9 cellular contexts compared by ENCODE assay signal in the genomic region with DNA sequence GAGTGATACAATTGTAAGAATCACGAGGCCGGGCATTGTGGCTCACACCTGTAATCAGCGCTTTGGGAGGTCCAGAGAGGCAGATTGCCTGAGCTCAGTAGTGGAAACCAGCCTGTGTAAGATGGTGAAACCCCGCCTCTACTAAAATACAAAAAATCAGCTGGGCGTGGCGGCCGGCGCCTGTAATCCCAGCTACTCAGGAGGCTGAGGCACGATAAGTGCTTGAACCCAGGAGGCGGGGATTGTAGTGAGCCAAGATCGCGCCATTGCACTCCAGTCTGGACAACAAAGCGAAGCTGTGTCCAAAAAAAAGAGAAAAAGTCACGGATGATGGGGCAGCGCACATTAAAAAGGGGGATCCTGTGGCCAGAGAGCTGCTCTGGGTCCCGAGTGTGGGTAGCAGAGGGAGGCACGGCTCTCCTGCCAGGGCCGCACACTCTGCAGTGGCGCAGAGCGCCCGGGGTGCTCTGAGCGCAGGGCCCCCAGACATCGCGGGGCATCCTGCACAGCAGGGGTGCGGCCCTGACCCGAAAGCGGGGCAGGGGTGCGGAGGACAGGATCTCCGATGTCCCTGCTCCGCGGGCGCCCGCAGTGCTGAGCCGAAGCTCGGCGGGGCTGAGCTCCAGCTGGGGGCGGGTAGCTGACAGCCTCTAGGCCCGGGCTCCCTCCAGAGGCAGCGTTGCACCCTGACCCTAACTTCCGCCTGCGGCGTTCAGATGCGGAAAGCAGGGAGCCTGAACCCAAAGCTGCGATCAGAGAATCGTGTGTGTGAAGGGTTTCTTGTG. TPM values are rescaled to one million over a fixed set of nuclear protein-coding genes. Genes with fewer than 3 reads are reported as not detected.
DNase-seq lines count a peak whose midpoint lies in the region; ATAC-seq, FAIRE-seq and TF ChIP-seq lines count a peak whose summit lies in the region.
"Had no signal": no experiment of that assay in that cellular context is flagged by ENCODE, and none has a peak within 500 bp of the region (broad histone marks: within the 10 kb centered on the region; RNA-seq: fewer than 3 reads in every experiment).

No MANE protein-coding gene starts in this region.

- H3K4me1 ChIP-seq in Panc1 (ENCODE audit: control insufficient read depth, insufficient read depth, low read length) (no peaks in the 10 kb centered on the region), heart left ventricle (peaks cover 0 to 13% (median 0%) of the 10 kb centered on the region in 12 donors), pancreas (no peaks in the 10 kb centered on the region)

- TF ChIP-seq POLR2A in heart left ventricle (IDR thresholded peaks at IDR 0.05), result no peak

- no peak for FAIRE-seq in pancreas (lab: Jason Lieb, UNC)

- peak overlapping the region; percentile 8 to 39 for H3K4me3 ChIP-seq in Panc1 (ENCODE audit: low read depth in 2 of 2, low read length in 2 of 2)
- H3K4me3 ChIP-seq in heart left ventricle, result peak overlapping the region in 4 of 12 donors; percentile 18 to 37 (median 22)
- H3K4me3 ChIP-seq in pancreas, result peak overlapping the region in 1 of 4 donors; percentile 6

- H3K9me3 ChIP-seq in Panc1 (ENCODE audit: control insufficient read depth, insufficient read depth, low read depth, low read length) (no peaks in the 10 kb centered on the region), heart left ventricle (no peaks in the 10 kb centered on the region), pancreas (no peaks in the 10 kb centered on the region)

- peak; percentile 17; the same call in 1 of the 2 replicates for TF ChIP-seq CTCF in Panc1 (IDR thresholded peaks at IDR 0.05)
- no peak for TF ChIP-seq CTCF in heart left ventricle (IDR thresholded peaks at IDR 0.05)
- TF ChIP-seq CTCF in pancreas (IDR thresholded peaks at IDR 0.05), result no peak

- POLR2A ChIA-PET in Panc1 (lab: Charles Lee), result no interaction called here

- CTCF ChIA-PET in Panc1 (lab: Charles Lee), result interaction anchor here (0.5 kb wide), 1 partner anchor 31 kb away, joined by 4 read pairs; no protein-coding TSS in a partner anchor

- WGBS in heart left ventricle, 4 donors, result 26 to 54% (median 38%) methylated on average over 22 to 45 of the region's 45 CpGs
- 15 to 16% methylated on average over 41 to 45 of the region's 45 CpGs for WGBS in pancreas, 2 donors

- H3K36me3 ChIP-seq in Panc1 (ENCODE audit: control insufficient read depth, insufficient read depth, low read length) (no peaks in the 10 kb centered on the region), heart left ventricle (no peaks in the 10 kb centered on the region), pancreas (no peaks in the 10 kb centered on the region)

- 0 out of 2 replicates have a peak, but pooled peaks cover 2% of the 10 kb centered on the region for H3K27me3 ChIP-seq in Panc1 (ENCODE audit: control insufficient read depth, insufficient read depth, low read length)
- peaks cover 0 to 15% (median 5%) of the 10 kb centered on the region in 9 donors for H3K27me3 ChIP-seq in heart left ventricle
- no peaks in the 10 kb centered on the region for H3K27me3 ChIP-seq in pancreas

- DNase-seq in ELF-1 (ENCODE audit: low read depth, low spot score), result peak; percentile 56
- DNase-seq in Panc1 (ENCODE audit: low read depth, low spot score), result no peak
- DNase-seq in heart left ventricle, result no peak
- DNase-seq in pancreas, result peak in 2 of 6 donors; percentile 47 to 63
- no peak for DNase-seq in cerebellar nuclear complex (lab: John Stamatoyannopoulos, UW)
- no peak for DNase-seq in NCI-H2081 (lab: John Stamatoyannopoulos, UW)

- intact Hi-C loops in Panc1 (cut with micrococcal nuclease; ENCODE audit: unreplicated experiment) (no loop called here), heart left ventricle (cut with DNase I) (no loop called here), pancreas (cut with DNase I) (no loop called here)

- in situ Hi-C loops in Panc1 (cut with HindIII; ENCODE audit: low pct_unique_long_range_greater_than_20kb, low sequenced_read_pairs), result no loop called here

- H3K27ac ChIP-seq in Panc1 (ENCODE audit: low read length) (no peak overlapping the region), heart left ventricle (no peak overlapping the region), pancreas (no peak overlapping the region)

- ATAC-seq in Panc1 (peak; percentile 84), heart left ventricle (peak in 3 of 4 donors; percentile 52 to 77 (median 53)), pancreas (peak; percentile 35 to 90 (median 63)), GM19463 (IDR thresholded peaks at IDR 0.05; ENCODE audit: unreplicated experiment) (no peak), GM19455 (IDR thresholded peaks at IDR 0.05; ENCODE audit: unreplicated experiment) (no peak)
- ATAC-seq: naive thymus-derived CD4-positive, alpha-beta T cell had no signal

- BruUV-seq in Panc1 (replicated peaks; lab: Mats Ljungman, UMichigan), result no TSS peak

RNA-seq across cellular contexts. Expression of gene RAB6D, which starts 30.4 kb away (rescaled TPM):
- total RNA-seq in Panc1 (2021; ENCODE audit: unreplicated experiment) (not detected), heart left ventricle (under 1 TPM in 4 of 9 donors, not detected in 5; 0.11 to 0.18 (median 0.13) TPM), pancreas (under 1 TPM in 1 of 6 donors, not detected in 5; 0.08 TPM)
- polyA plus RNA-seq in Panc1 (2012; ENCODE audit: insufficient read length), result 2.0 TPM
- polyA plus RNA-seq in heart left ventricle (not detected), pancreas (under 1 TPM in 1 of 2 donors, not detected in 1; 0.14 TPM)
- total RNA-seq: naive thymus-derived CD4-positive, alpha-beta T cell had no signal
- polyA plus RNA-seq: naive thymus-derived CD4-positive, alpha-beta T cell had no signal

Comparison
In these comparisons a context has a peak if more than half of its experiments do, and no peak if none do; other contexts are left out.
1. ATAC-seq: peak in Panc1 (single experiment), heart left ventricle (3 of 4) and pancreas (4 of 4); none in GM19463 (single experiment) and GM19455 (single experiment).